Comparison of ENCODE assay signal across 19 cellular contexts in the genomic region with DNA sequence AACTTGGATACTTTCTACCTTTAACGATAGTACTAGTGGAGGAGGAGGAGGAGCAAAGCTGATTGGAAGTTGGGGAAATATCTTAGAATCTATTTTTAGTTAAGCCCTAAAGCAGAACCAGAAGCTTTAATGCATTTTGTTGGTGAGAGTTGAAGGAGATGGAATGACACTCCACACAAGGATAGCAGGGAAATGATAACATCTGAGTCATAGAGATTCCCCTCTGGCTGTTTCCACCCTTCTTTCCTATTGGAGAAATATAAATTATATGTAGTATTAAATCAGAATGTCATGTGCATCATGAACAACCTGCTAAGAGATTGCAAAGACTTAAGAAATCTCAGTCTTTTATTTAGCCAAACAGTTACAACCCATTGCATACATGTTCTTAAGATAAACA.
DNase-seq lines count a peak whose midpoint lies in the region; ATAC-seq and TF ChIP-seq lines count a peak whose summit lies in the region.
"Had no signal": no experiment of that assay in that cellular context is flagged by ENCODE, and none has a peak within 500 bp of the region (broad histone marks: within the 10 kb centered on the region; RNA-seq: fewer than 3 reads in every experiment).

No MANE protein-coding gene starts in this region.

- H3K9me3 ChIP-seq in PC-3 (ENCODE audit: low read length): no peaks in the 10 kb centered on the region
- H3K9me3 ChIP-seq in uterus: no peaks in the 10 kb centered on the region
- H3K9me3 ChIP-seq: Caco-2, HAP-1 had no signal

- BruUV-seq in PC-3 (replicated peaks; lab: Mats Ljungman, UMichigan): no TSS peak

- intact Hi-C loops in PC-3 (cut with micrococcal nuclease) (no loop called here), uterus (cut with DNase I; ENCODE audit: low total_unique reads) (no loop called here)

- CTCF ChIA-PET in PC-3 (lab: Charles Lee): no interaction called here

- H3K4me1 ChIP-seq in PC-3 (ENCODE audit: insufficient read depth, low read length) (no peaks in the 10 kb centered on the region), uterus (no peaks in the 10 kb centered on the region)
- H3K4me1 ChIP-seq: Caco-2, HAP-1 had no signal

- ATAC-seq in PC-3 (no peak), GM18870 (IDR thresholded peaks at IDR 0.05; ENCODE audit: unreplicated experiment) (no peak), esophagus mucosa (no peak), HG02610 (IDR thresholded peaks at IDR 0.05; ENCODE audit: unreplicated experiment) (no peak)
- ATAC-seq: CD8-positive, alpha-beta T cell; GM12878 had no signal

- no peak for TF ChIP-seq POLR2A in uterus (IDR thresholded peaks at IDR 0.05)

- no peak for TF ChIP-seq CTCF in PC-3 (conservative IDR thresholded peaks at IDR 0.05; ENCODE audit: low read depth, low read length)
- no peak for TF ChIP-seq CTCF in mesothelial cell of epicardium (IDR thresholded peaks at IDR 0.05; ENCODE audit: unreplicated experiment)
- no peak for TF ChIP-seq CTCF in uterus (IDR thresholded peaks at IDR 0.05)

- H3K27me3 ChIP-seq in PC-3 (ENCODE audit: low read length): no peaks in the 10 kb centered on the region
- H3K27me3 ChIP-seq in uterus: no peaks in the 10 kb centered on the region

- peaks cover 22% of the 10 kb centered on the region for H3K4me1 Mint-ChIP-seq in mesothelial cell of epicardium
- H3K4me1 Mint-ChIP-seq: CD4-positive, CD25-positive, alpha-beta regulatory T cell had no signal

- no peak overlapping the region for H3K4me3 Mint-ChIP-seq in mesothelial cell of epicardium
- H3K4me3 Mint-ChIP-seq: CD4-positive, CD25-positive, alpha-beta regulatory T cell; CD8-positive, alpha-beta T cell; HFFc6 had no signal

- peak overlapping the region; percentile 39 for H3K27ac Mint-ChIP-seq in mesothelial cell of epicardium
- H3K27ac Mint-ChIP-seq: CD4-positive, CD25-positive, alpha-beta regulatory T cell; CD8-positive, alpha-beta T cell; HFFc6 had no signal

- H3K36me3 ChIP-seq in PC-3 (ENCODE audit: low read depth, low read length) (no peaks in the 10 kb centered on the region), uterus (no peaks in the 10 kb centered on the region)
- H3K36me3 ChIP-seq: HAP-1 had no signal

- H3K4me2 ChIP-seq in PC-3 (ENCODE audit: low read length): no peak overlapping the region

- no peak overlapping the region for H3K9ac ChIP-seq in PC-3 (ENCODE audit: low read length)

- H3K27ac ChIP-seq in PC-3 (ENCODE audit: low read length) (no peak overlapping the region), uterus (peak overlapping the region; percentile 7 to 18)

- no peak overlapping the region for H2AFZ ChIP-seq in PC-3 (ENCODE audit: low read length)

- H3K79me2 ChIP-seq in PC-3 (ENCODE audit: low read length): no peaks in the 10 kb centered on the region

- no peaks in the 10 kb centered on the region for H3K27me3 Mint-ChIP-seq in mesothelial cell of epicardium (ENCODE audit: low read depth)
- H3K27me3 Mint-ChIP-seq: CD4-positive, CD25-positive, alpha-beta regulatory T cell had no signal

- POLR2A ChIA-PET in PC-3 (lab: Charles Lee; ENCODE audit: unreplicated experiment): no interaction called here

- H3K9me3 Mint-ChIP-seq in mesothelial cell of epicardium: peaks cover 21% of the 10 kb centered on the region
- H3K9me3 Mint-ChIP-seq: CD8-positive, alpha-beta T cell had no signal

- H3K4me3 ChIP-seq in PC-3 (ENCODE audit: low read length): no peak overlapping the region
- no peak overlapping the region for H3K4me3 ChIP-seq in uterus
- H3K4me3 ChIP-seq: GM12878, HAP-1 had no signal

- H3K36me3 Mint-ChIP-seq in mesothelial cell of epicardium: peaks cover 32% of the 10 kb centered on the region
- H3K36me3 Mint-ChIP-seq: CD4-positive, CD25-positive, alpha-beta regulatory T cell; CD8-positive, alpha-beta T cell had no signal

- H3F3A ChIP-seq in PC-3 (ENCODE audit: low read length, unreplicated experiment): no peaks in the 10 kb centered on the region

- H3K9me2 ChIP-seq in PC-3 (replicated peaks; ENCODE audit: low read length): no peaks in the 10 kb centered on the region

- peak; percentile 15 for DNase-seq in ELR (ENCODE audit: low read depth)
- peak; percentile 7 for DNase-seq in PC-3
- no peak for DNase-seq in mesothelial cell of epicardium (ENCODE audit: low spot score in 2 of 2, unreplicated experiment in 2 of 2)
- no peak for DNase-seq in uterus
- DNase-seq: 8988T; C1 segment of cervical spinal cord; Caco-2; CD4-positive, CD25-positive, alpha-beta regulatory T cell; CD8-positive, alpha-beta T cell; DMS153; DND-41; GDM1; GOT3; HFFc6 had no signal

- H4K20me1 ChIP-seq in PC-3 (ENCODE audit: low read length): no peaks in the 10 kb centered on the region

Comparison
In these comparisons a context has a peak if more than half of its experiments do, and no peak if none do; other contexts are left out.
1. DNase-seq: peak in ELR (single experiment) and PC-3 (single experiment); none in mesothelial cell of epicardium (0 of 2) and uterus (0 of 2).